ENCODE assay signal across 1 cellular context in genomic region chr5:140109050-140109817, GRCh38.
TF ChIP-seq lines count a peak whose summit lies in the region.

No MANE protein-coding gene starts in this region.

TF ChIP-seq in HepG2, 621 proteins besides CTCF, POLR2A, EP300 and RAD21 (continued from another document):
- no peak for TF ChIP-seq AHR (CRISPR knock-in tag; IDR thresholded peaks at IDR 0.05)
